Comparison of ENCODE assay signal across 8 cellular contexts in the genomic region with DNA sequence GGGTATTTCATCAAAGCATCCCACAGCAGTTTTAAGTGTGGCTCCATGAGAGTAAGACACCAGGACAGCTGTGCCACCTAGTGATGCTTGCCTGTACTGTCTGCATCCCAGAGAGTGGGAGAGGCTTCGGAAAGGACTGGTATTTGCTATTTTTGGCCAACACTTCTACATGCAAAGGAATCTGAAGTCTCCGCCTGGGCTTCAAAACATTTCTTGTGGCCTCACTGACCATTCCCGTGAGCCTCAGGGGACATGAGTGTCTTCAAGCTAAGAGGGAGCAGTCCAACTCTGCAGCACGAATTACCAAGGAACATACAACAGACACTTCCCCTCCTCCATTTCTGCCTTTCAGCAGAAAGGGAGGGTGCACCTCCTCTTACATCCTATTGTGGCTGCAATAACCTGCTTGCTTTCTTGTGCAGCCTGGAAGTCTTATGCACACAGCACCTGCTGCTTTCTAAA.
DNase-seq lines count a peak whose midpoint lies in the region; ATAC-seq and TF ChIP-seq lines count a peak whose summit lies in the region.

No MANE protein-coding gene starts in this region.

- H3K9ac ChIP-seq in Loucy (ENCODE audit: low read depth, low read length, poor library complexity, severe bottlenecking) = no peak overlapping the region

- H3K4me3 Mint-ChIP-seq in type B pancreatic cell = no peak overlapping the region

- H3K9me3 ChIP-seq in Loucy (ENCODE audit: insufficient read depth, low read depth, low read length) = no peaks in the 10 kb centered on the region

- ATAC-seq in HG03196 (IDR thresholded peaks at IDR 0.05; ENCODE audit: unreplicated experiment) (no peak), GM19397 (IDR thresholded peaks at IDR 0.05; ENCODE audit: unreplicated experiment) (no peak)

- no peak overlapping the region for H3K4me3 ChIP-seq in Loucy (ENCODE audit: low read length, poor library complexity, severe bottlenecking)

- no peaks in the 10 kb centered on the region for H3F3A ChIP-seq in Loucy (ENCODE audit: low read depth)

- H3K9me2 ChIP-seq in Loucy (replicated peaks; ENCODE audit: low read depth, low read length) = no peaks in the 10 kb centered on the region

- no peak overlapping the region for H3K27ac Mint-ChIP-seq in type B pancreatic cell

- no peaks in the 10 kb centered on the region for H3K9me3 Mint-ChIP-seq in type B pancreatic cell

- peaks cover 10% of the 10 kb centered on the region for H3K4me1 Mint-ChIP-seq in type B pancreatic cell (ENCODE audit: unreplicated experiment)

- H3K4me2 ChIP-seq in Loucy (ENCODE audit: low read depth, low read length, poor library complexity, severe bottlenecking) = no peak overlapping the region

- no peaks in the 10 kb centered on the region for H3K27me3 ChIP-seq in Loucy (ENCODE audit: insufficient read depth, low read length, poor library complexity, severe bottlenecking)

- no peak overlapping the region for H2AFZ ChIP-seq in Loucy (ENCODE audit: low read length)

- no peaks in the 10 kb centered on the region for H4K20me1 ChIP-seq in Loucy (ENCODE audit: insufficient read depth, low read length, poor library complexity, severe bottlenecking)

- no peaks in the 10 kb centered on the region for H3K4me1 ChIP-seq in Loucy (ENCODE audit: insufficient read depth, low read length, poor library complexity, severe bottlenecking)

- H3K27me3 Mint-ChIP-seq in type B pancreatic cell = peaks cover 15% of the 10 kb centered on the region

- peak; percentile 57 for TF ChIP-seq CTCF in Loucy (conservative IDR thresholded peaks at IDR 0.05; ENCODE audit: low read length)
- TF ChIP-seq CTCF in type B pancreatic cell (conservative IDR thresholded peaks at IDR 0.05) = peak; percentile 69

- no peaks in the 10 kb centered on the region for H3K36me3 ChIP-seq in Loucy (ENCODE audit: insufficient read depth, low read length)

- DNase-seq in AG20443 (ENCODE audit: low spot score) = peak; percentile 85
- DNase-seq in brain pericyte (ENCODE audit: low read depth, low spot score) = peak; percentile 55
- DNase-seq in kidney tubule cell (ENCODE audit: low spot score) = peak; percentile 55
- DNase-seq in type B pancreatic cell (ENCODE audit: extremely low spot score, unreplicated experiment) = no peak
- DNase-seq in SKM-1 treated with dmso at 0.1 percent for 144 hours (lab: John Stamatoyannopoulos, UW; ENCODE audit: unreplicated experiment) = no peak

- no peaks in the 10 kb centered on the region for H3K36me3 Mint-ChIP-seq in type B pancreatic cell

- no peaks in the 10 kb centered on the region for H3K79me2 ChIP-seq in Loucy (ENCODE audit: insufficient read depth, low read length)

Comparison
In these comparisons a context has a peak if more than half of its experiments do, and no peak if none do; other contexts are left out.
1. DNase-seq: peak in AG20443 (single experiment), brain pericyte (single experiment) and kidney tubule cell (single experiment); none in type B pancreatic cell (single experiment) and SKM-1 treated with dmso at 0.1 percent for 144 hours (single experiment).